15 cellular contexts compared by ENCODE assay signal in the genomic region with DNA sequence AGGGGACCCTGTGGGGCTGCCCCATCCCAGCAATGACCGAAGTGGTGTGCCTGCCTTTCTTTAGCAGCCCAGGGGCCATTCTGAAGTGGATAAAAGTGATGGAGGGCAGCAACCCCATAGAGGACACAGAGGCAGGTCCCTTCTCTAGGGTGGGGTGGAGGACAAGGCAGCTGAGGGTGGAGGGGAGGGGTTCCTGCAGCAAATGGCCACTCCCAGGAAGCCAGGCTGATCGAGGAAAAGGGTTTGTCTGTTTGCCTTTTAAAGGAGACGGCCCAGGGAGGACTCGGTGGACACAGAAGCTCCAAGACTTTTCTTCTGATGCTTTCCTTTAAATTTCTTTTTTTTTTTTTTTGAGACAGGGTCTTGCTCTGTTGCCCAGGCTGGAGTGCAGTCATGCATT.
"Had no signal": no experiment of that assay in that cellular context is flagged by ENCODE, and none has a peak within 500 bp of the region (broad histone marks: within the 10 kb centered on the region; RNA-seq: fewer than 3 reads in every experiment).

No MANE protein-coding gene starts in this region.

- H3K27ac ChIP-seq: prostate gland had no signal

- DNase-seq: activated CD4-positive, alpha-beta memory T cell treated with anti-CD3 and anti-CD28 coated beads for 36 hours; activated CD4-positive, alpha-beta T cell treated with anti-CD3 and anti-CD28 coated beads for 36 hours; activated effector memory CD4-positive, alpha-beta T cell treated with Interleukin-2 at 50 U/mL for 16 hours; activated naive CD4-positive, alpha-beta T cell treated with anti-CD3 and anti-CD28 coated beads, Interleukin-2, amount 50 U/mL, for 16 hours; activated naive CD8-positive, alpha-beta T cell treated with anti-CD3 and anti-CD28 coated beads, Interleukin-2, amount 50 U/mL, for 24 hours; activated T-cell treated with anti-CD3 and anti-CD28 coated beads, Interleukin-2, amount 50 U/mL, for 48 hours; cortex of kidney; kidney; midbrain; stimulated activated CD4-positive, alpha-beta T cell treated with anti-CD3 and anti-CD28 coated beads, Interleukin-12 subunit alpha, Interleukin-12 subunit beta, amount 100 ng/mL, for 4 hours; transverse colon had no signal

- ATAC-seq: activated CD4-positive, alpha-beta T cell treated with anti-CD3 and anti-CD28 coated beads for 36 hours; activated naive CD8-positive, alpha-beta T cell treated with anti-CD3 and anti-CD28 coated beads, Interleukin-2, amount 50 U/mL, for 24 hours; left lung; natural killer cell treated with Interleukin-12 subunit alpha and Interleukin-12 subunit beta and Interleukin-15 and Interleukin-18, amount 100 ng/mL, for 72 hours; WTC11 had no signal

- H3K4me1 ChIP-seq: left lung, prostate gland had no signal

- H3K27me3 ChIP-seq: left lung, transverse colon had no signal

- H3K4me3 ChIP-seq: left lung, prostate gland, transverse colon had no signal

- H3K9me3 ChIP-seq: left lung, prostate gland, transverse colon had no signal
